30 cellular contexts compared by ENCODE assay signal in genomic region chr16:84712138-84712671, GRCh38. TPM values are rescaled to one million over a fixed set of nuclear protein-coding genes. Genes with fewer than 3 reads are reported as not detected.
DNase-seq lines count a peak whose midpoint lies in the region; ATAC-seq and TF ChIP-seq lines count a peak whose summit lies in the region.
"Had no signal": no experiment of that assay in that cellular context is flagged by ENCODE, and none has a peak within 500 bp of the region (broad histone marks: within the 10 kb centered on the region; RNA-seq: fewer than 3 reads in every experiment).

No MANE protein-coding gene starts in this region.

- H3K4me1 ChIP-seq in DND-41 (ENCODE audit: insufficient read depth, low read length) (peaks cover 7% of the 10 kb centered on the region; the same call in 1 of the 2 replicates), OCI-LY7 (ENCODE audit: insufficient read depth, low read length, poor library complexity, severe bottlenecking) (peaks cover 26% of the 10 kb centered on the region), endodermal cell (ENCODE audit: control insufficient read depth, insufficient read depth, low read length) (no peaks in the 10 kb centered on the region)

- H3K27ac ChIP-seq in DND-41 (ENCODE audit: low read length) (no peak overlapping the region), OCI-LY7 (ENCODE audit: low read depth, low read length, poor library complexity, severe bottlenecking) (no peak overlapping the region), endodermal cell (ENCODE audit: low read depth, low read length) (no peak overlapping the region)
- H3K27ac ChIP-seq: epithelial cell of prostate, parathyroid adenoma, right atrium auricular region, thoracic aorta had no signal

- DNase-seq in DND-41 = no peak
- DNase-seq in OCI-LY7 (ENCODE audit: low spot score) = no peak
- DNase-seq in endodermal cell = peak; percentile 43
- no peak for DNase-seq in progenitor cell of endocrine pancreas (ENCODE audit: low spot score, unreplicated experiment)
- DNase-seq in NCI-H2171 (lab: John Stamatoyannopoulos, UW) = no peak
- DNase-seq in MCF 10A (ENCODE audit: unreplicated experiment) = no peak
- DNase-seq in AG08396 (ENCODE audit: low spot score) = no peak
- DNase-seq: activated effector memory CD4-positive, alpha-beta T cell treated with anti-CD3 and anti-CD28 coated beads, Interleukin-2, amount 50 U/mL, for 16 hours; activated naive CD8-positive, alpha-beta T cell treated with anti-CD3 and anti-CD28 coated beads, Interleukin-2, amount 10 ng/mL, durations not matched to agents 7 days and 5 days; COR-L47; effector CD4-positive, alpha-beta T cell; H7; immature natural killer cell; Karpas-422; left cardiac atrium; NCI-H1436; NCI-H2081 treated with DMSO at 0.1 percent for 48 hours; NCI-H446; NCI-H774; OCI-M1; SK-N-SH; stimulated activated CD4-positive, alpha-beta T cell treated with anti-CD3 and anti-CD28 coated beads, Interleukin-1b, Interleukin-23, amount 100 ng/mL, for 48 hours; T-helper 2 cell had no signal

- intact Hi-C loops in OCI-LY7 (cut with micrococcal nuclease; ENCODE audit: unreplicated experiment) (no loop called here), MCF 10A (cut with micrococcal nuclease) (no loop called here)

- WGBS in endodermal cell (ENCODE audit: insufficient coverage in 1 of 2, insufficient read length in 1 of 2), 2 experiments = 89 to 96% methylated on average over 4 to 8 of the region's 8 CpGs

- no peaks in the 10 kb centered on the region for H3K9me2 ChIP-seq in OCI-LY7 (ENCODE audit: insufficient read depth, low read length)
- H3K9me2 ChIP-seq: SK-N-SH had no signal

- POLR2A ChIA-PET in OCI-LY7 (lab: Charles Lee) (interaction anchor here (1.6 to 2.1 kb wide), 2 partner anchors 11 to 13 kb away, joined by 3 to 5 read pairs; no protein-coding TSS in a partner anchor), MCF 10A (lab: Yijun Ruan, JAX) (no interaction called here)

- H3K4me3 ChIP-seq in DND-41 (ENCODE audit: low read depth in 1 of 2, low read length in 2 of 2) (no peak overlapping the region), OCI-LY7 (ENCODE audit: low read depth, low read length, poor library complexity, severe bottlenecking) (no peak overlapping the region), endodermal cell (ENCODE audit: low read length) (no peak overlapping the region)
- H3K4me3 ChIP-seq: cardiac muscle cell, right atrium auricular region, thoracic aorta had no signal

- H3K36me3 ChIP-seq in DND-41 (ENCODE audit: insufficient read depth, low read length) (peaks cover 31% of the 10 kb centered on the region), OCI-LY7 (ENCODE audit: insufficient read depth, low read length) (peaks cover 68% of the 10 kb centered on the region), endodermal cell (ENCODE audit: control insufficient read depth, insufficient read depth, low read length) (peaks cover 24% of the 10 kb centered on the region)
- H3K36me3 ChIP-seq: cardiac muscle cell, right atrium auricular region, thoracic aorta had no signal

- no peak for TF ChIP-seq CTCF in DND-41 (IDR thresholded peaks at IDR 0.05; ENCODE audit: borderline replicate concordance, extremely low read depth, low read length, poor library complexity, severe bottlenecking)
- no peak for TF ChIP-seq CTCF in OCI-LY7 (conservative IDR thresholded peaks at IDR 0.05; ENCODE audit: low read length)
- TF ChIP-seq CTCF in endodermal cell (conservative IDR thresholded peaks at IDR 0.05) = no peak
- TF ChIP-seq CTCF in progenitor cell of endocrine pancreas (IDR thresholded peaks at IDR 0.05; ENCODE audit: unreplicated experiment) = no peak
- TF ChIP-seq CTCF in MCF 10A (IDR thresholded peaks at IDR 0.05; ENCODE audit: unreplicated experiment) = no peak

- peaks cover 99% of the 10 kb centered on the region for H3K79me2 ChIP-seq in DND-41 (ENCODE audit: insufficient read depth, low read length)
- peaks cover 100% of the 10 kb centered on the region for H3K79me2 ChIP-seq in OCI-LY7 (ENCODE audit: insufficient read depth, low read depth, low read length)

- H3K9me3 Mint-ChIP-seq in endodermal cell (no peaks in the 10 kb centered on the region), progenitor cell of endocrine pancreas (ENCODE audit: low read depth) (peaks cover 3% of the 10 kb centered on the region), MCF 10A (ENCODE audit: unreplicated experiment) (no peaks in the 10 kb centered on the region)
- H3K9me3 Mint-ChIP-seq: activated naive CD8-positive, alpha-beta T cell treated with anti-CD3 and anti-CD28 coated beads, Interleukin-2, amount 10 ng/mL, durations not matched to agents 7 days and 5 days; stimulated activated naive CD8-positive, alpha-beta T cell treated with anti-CD3 and anti-CD28 coated beads, Interleukin-15, Interleukin-2, amounts not matched to agents 100 ng/mL and 50 ng/mL, for 24 hours had no signal

- H3K4me2 ChIP-seq in DND-41 (ENCODE audit: insufficient read depth, low read length) (no peak overlapping the region), OCI-LY7 (ENCODE audit: low read length) (0 out of 2 replicates have a peak overlapping the region, but pooled peaks have one; percentile 1)
- H3K4me2 ChIP-seq: SK-N-SH had no signal

- H3K9me3 ChIP-seq in DND-41 (ENCODE audit: insufficient read depth, low read length, severe bottlenecking) (no peaks in the 10 kb centered on the region), OCI-LY7 (ENCODE audit: low read length) (no peaks in the 10 kb centered on the region), endodermal cell (ENCODE audit: control insufficient read depth, low read length) (no peaks in the 10 kb centered on the region)
- H3K9me3 ChIP-seq: right atrium auricular region, SK-N-SH, thoracic aorta had no signal

- ATAC-seq in DND-41 (ENCODE audit: insufficient read depth, low read depth) = 0 out of 3 replicates have a peak, but pooled peaks have one; percentile 29
- ATAC-seq: left cardiac atrium, Right ventricle myocardium inferior had no signal

- H3K27ac Mint-ChIP-seq in endodermal cell (peak overlapping the region; percentile 16), progenitor cell of endocrine pancreas (peak overlapping the region; percentile 75), MCF 10A (ENCODE audit: low read depth, unreplicated experiment) (no peak overlapping the region)
- H3K27ac Mint-ChIP-seq: activated naive CD8-positive, alpha-beta T cell treated with anti-CD3 and anti-CD28 coated beads, Interleukin-2, amount 10 ng/mL, durations not matched to agents 7 days and 5 days; stimulated activated naive CD8-positive, alpha-beta T cell treated with anti-CD3 and anti-CD28 coated beads, Interleukin-15, Interleukin-2, amounts not matched to agents 100 ng/mL and 50 ng/mL, for 24 hours had no signal

- H3K27me3 Mint-ChIP-seq in endodermal cell (ENCODE audit: insufficient read depth) (no peaks in the 10 kb centered on the region), progenitor cell of endocrine pancreas (no peaks in the 10 kb centered on the region), MCF 10A (ENCODE audit: insufficient read depth, unreplicated experiment) (no peaks in the 10 kb centered on the region)
- H3K27me3 Mint-ChIP-seq: activated naive CD8-positive, alpha-beta T cell treated with anti-CD3 and anti-CD28 coated beads, Interleukin-2, amount 10 ng/mL, durations not matched to agents 7 days and 5 days; stimulated activated naive CD8-positive, alpha-beta T cell treated with anti-CD3 and anti-CD28 coated beads, Interleukin-15, Interleukin-2, amounts not matched to agents 100 ng/mL and 50 ng/mL, for 24 hours had no signal

- no TSS peak for BruUV-seq in OCI-LY7 (replicated peaks; lab: Mats Ljungman, UMichigan)
- no TSS peak for BruUV-seq in MCF 10A (replicated peaks; lab: Mats Ljungman, UMichigan)

- H4K20me1 ChIP-seq in DND-41 (ENCODE audit: insufficient read depth, low read length) (peaks cover 98% of the 10 kb centered on the region), OCI-LY7 (ENCODE audit: insufficient read depth, low read length) (peaks cover 68% of the 10 kb centered on the region)

- no peak overlapping the region for H2AFZ ChIP-seq in DND-41 (ENCODE audit: low read depth, low read length)
- H2AFZ ChIP-seq in OCI-LY7 (ENCODE audit: low read length) = no peak overlapping the region
- H2AFZ ChIP-seq: parathyroid adenoma had no signal

- CTCF ChIA-PET in OCI-LY7 (lab: Charles Lee; ENCODE audit: unreplicated experiment) = no interaction called here
- CTCF ChIA-PET in MCF 10A (lab: Yijun Ruan, JAX) = interaction anchor here (0.6 to 6.6 kb wide), 10 partner anchors 11 to 89 kb away, joined by 3 to 52 read pairs (median 4); no protein-coding TSS in a partner anchor

- H3K9ac ChIP-seq in DND-41 (ENCODE audit: low read depth, low read length) (no peak overlapping the region), endodermal cell (ENCODE audit: extremely low read depth, low read length, poor library complexity, severe bottlenecking) (no peak overlapping the region)
- H3K9ac ChIP-seq: parathyroid adenoma, SK-N-SH had no signal

- H3K4me3 Mint-ChIP-seq in endodermal cell = no peak overlapping the region
- no peak overlapping the region for H3K4me3 Mint-ChIP-seq in progenitor cell of endocrine pancreas (ENCODE audit: low read depth)
- H3K4me3 Mint-ChIP-seq in MCF 10A (ENCODE audit: unreplicated experiment) = no peak overlapping the region
- H3K4me3 Mint-ChIP-seq: activated naive CD8-positive, alpha-beta T cell treated with anti-CD3 and anti-CD28 coated beads, Interleukin-2, amount 10 ng/mL, durations not matched to agents 7 days and 5 days; immature natural killer cell; stimulated activated naive CD8-positive, alpha-beta T cell treated with anti-CD3 and anti-CD28 coated beads, Interleukin-15, Interleukin-2, amounts not matched to agents 100 ng/mL and 50 ng/mL, for 24 hours had no signal

- H3K4me1 Mint-ChIP-seq in endodermal cell (peaks cover 63% of the 10 kb centered on the region), progenitor cell of endocrine pancreas (ENCODE audit: low read depth) (peaks cover 45% of the 10 kb centered on the region), MCF 10A (ENCODE audit: insufficient read depth, unreplicated experiment) (peaks cover 49% of the 10 kb centered on the region)

- H3K27me3 ChIP-seq in DND-41 (ENCODE audit: insufficient read depth, low read length, poor library complexity) (no peaks in the 10 kb centered on the region), endodermal cell (ENCODE audit: control insufficient read depth, insufficient read depth, low read length, poor library complexity, severe bottlenecking) (no peaks in the 10 kb centered on the region)
- H3K27me3 ChIP-seq: cardiac muscle cell, right atrium auricular region had no signal

- H3K36me3 Mint-ChIP-seq in endodermal cell (ENCODE audit: low read depth) = no peaks in the 10 kb centered on the region
- peaks cover 2% of the 10 kb centered on the region for H3K36me3 Mint-ChIP-seq in progenitor cell of endocrine pancreas (ENCODE audit: insufficient read depth)
- H3K36me3 Mint-ChIP-seq in MCF 10A (ENCODE audit: insufficient read depth, unreplicated experiment) = peaks cover 32% of the 10 kb centered on the region

RNA-seq across cellular contexts. Expression of gene USP10, which starts 12.4 kb away (rescaled TPM):
- 65.9 and 69.8 TPM in 2 replicates for total RNA-seq in OCI-LY7 (2014; rRNA removed; shearing (Covaris generic))
- total RNA-seq in OCI-LY7 (2022) (134 and 135 TPM in 2 replicates), endodermal cell (100 to 1,000 TPM; 148 to 149 TPM), progenitor cell of endocrine pancreas (124 and 139 TPM in 2 replicates), MCF 10A (2022) (114 and 129 TPM in 2 replicates)
- 98.7 TPM for polyA plus RNA-seq in endodermal cell (2013, experiment 1 of 2)
- polyA plus RNA-seq in endodermal cell (2013, experiment 2 of 2) = 86.0 TPM
